24 cellular contexts compared by ENCODE assay signal in genomic region chr7:35019801-35020200, GRCh38.
"Had no signal": no experiment of that assay in that cellular context is flagged by ENCODE, and none has a peak within 500 bp of the region (broad histone marks: within the 10 kb centered on the region; RNA-seq: fewer than 3 reads in every experiment).

No MANE protein-coding gene starts in this region.

- H3K4me3 Mint-ChIP-seq: nephron progenitor cell; stimulated activated naive B cell treated with anti-CD40 and anti-IgM and Interleukin-4, amounts not matched to agents 10 μg/mL and 1 μg/mL and 100 μg/mL, for 72 hours; stimulated activated naive CD8-positive, alpha-beta T cell treated with anti-CD3 and anti-CD28 coated beads, Interleukin-15, amount 100 ng/mL, for 72 hours had no signal

- H3K36me3 ChIP-seq: neutrophil had no signal

- H3K27ac ChIP-seq: dorsolateral prefrontal cortex, hepatocyte, neutrophil, psoas muscle, right lobe of liver, spleen, testis, tibial nerve had no signal

- H3K27me3 Mint-ChIP-seq: naive B cell; stimulated activated naive B cell treated with anti-CD40 and anti-IgM and Interleukin-4, amounts not matched to agents 10 μg/mL and 1 μg/mL and 100 μg/mL, for 72 hours; stimulated activated naive CD8-positive, alpha-beta T cell treated with anti-CD3 and anti-CD28 coated beads, Interleukin-15, amount 100 ng/mL, for 72 hours had no signal

- H3K4me3 ChIP-seq: dorsolateral prefrontal cortex, hepatocyte, lung, psoas muscle, right lobe of liver, spleen, testis, tibial nerve had no signal

- H3K4me1 Mint-ChIP-seq: stimulated activated naive CD8-positive, alpha-beta T cell treated with anti-CD3 and anti-CD28 coated beads, Interleukin-15, amount 100 ng/mL, for 72 hours had no signal

- H2AFZ ChIP-seq: hepatocyte had no signal

- H3K9me3 Mint-ChIP-seq: naive B cell; nephron progenitor cell; stimulated activated naive B cell treated with anti-CD40 and anti-IgM and Interleukin-4, amounts not matched to agents 10 μg/mL and 1 μg/mL and 100 μg/mL, for 72 hours; stimulated activated naive CD8-positive, alpha-beta T cell treated with anti-CD3 and anti-CD28 coated beads, Interleukin-15, amount 100 ng/mL, for 72 hours had no signal

- DNase-seq: cortex of kidney; dorsolateral prefrontal cortex; effector CD8-positive, alpha-beta T cell; foreskin melanocyte; head of caudate nucleus; left colon; left ventricle myocardium superior; mesenchymal stem cell; naive B cell; nephron progenitor cell; psoas muscle; retina; right lobe of liver; spleen; stimulated activated CD4-positive, alpha-beta T cell treated with anti-CD3 and anti-CD28 coated beads, Interleukin-15, amount 100 ng/mL, for 24 hours; stimulated activated CD4-positive, alpha-beta T cell treated with anti-CD3 and anti-CD28 coated beads, Interleukin-1b, Interleukin-23, amount 100 ng/mL, for 48 hours; stimulated activated CD4-positive, alpha-beta T cell treated with anti-CD3 and anti-CD28 coated beads, Interleukin-4, amount 100 ng/mL, for 4 hours; stimulated activated naive B cell treated with anti-CD40 and anti-IgM and Interleukin-4, amounts not matched to agents 10 μg/mL and 1 μg/mL and 100 μg/mL, for 72 hours; stimulated activated naive CD8-positive, alpha-beta T cell treated with anti-CD3 and anti-CD28 coated beads, Interleukin-15, amount 100 ng/mL, for 72 hours; testis had no signal

- ATAC-seq: left colon; left ventricle myocardium superior; psoas muscle; right lobe of liver; stimulated activated naive B cell treated with anti-CD40 and anti-IgM and Interleukin-4, amounts not matched to agents 10 μg/mL and 1 μg/mL and 100 μg/mL, for 72 hours; stimulated activated naive CD8-positive, alpha-beta T cell treated with anti-CD3 and anti-CD28 coated beads, Interleukin-15, amount 100 ng/mL, for 72 hours had no signal

- H3K27ac Mint-ChIP-seq: stimulated activated naive B cell treated with anti-CD40 and anti-IgM and Interleukin-4, amounts not matched to agents 10 μg/mL and 1 μg/mL and 100 μg/mL, for 72 hours; stimulated activated naive CD8-positive, alpha-beta T cell treated with anti-CD3 and anti-CD28 coated beads, Interleukin-15, amount 100 ng/mL, for 72 hours had no signal

- H3K27me3 ChIP-seq: dorsolateral prefrontal cortex, hepatocyte, neutrophil, right lobe of liver, spleen, testis, tibial nerve had no signal

- H3K9me3 ChIP-seq: neutrophil, psoas muscle, right lobe of liver, spleen, testis, tibial nerve had no signal

- H3K4me1 ChIP-seq: psoas muscle, right lobe of liver, testis, tibial nerve had no signal

- H3K4me2 ChIP-seq: hepatocyte had no signal
